Comparison of ENCODE assay signal across 8 cellular contexts in genomic region chr2:135532581-135532980, GRCh38. TPM values are rescaled to one million over a fixed set of nuclear protein-coding genes. Genes with fewer than 3 reads are reported as not detected.
DNase-seq lines count a peak whose midpoint lies in the region; ATAC-seq and TF ChIP-seq lines count a peak whose summit lies in the region.

No MANE protein-coding gene starts in this region.

- peaks cover 71% of the 10 kb centered on the region for H3K79me2 ChIP-seq in PC-9 (ENCODE audit: low read depth)

- H3K36me3 ChIP-seq in PC-9 (ENCODE audit: low read depth), result no peaks in the 10 kb centered on the region

- no TSS peak for BruUV-seq in PC-9 (replicated peaks; lab: Mats Ljungman, UMichigan)

- H3F3A ChIP-seq in PC-9 (ENCODE audit: insufficient read depth, low read depth), result peaks cover 6% of the 10 kb centered on the region

- H3K4me3 ChIP-seq in PC-9, result peak overlapping the region; percentile 60
- peak overlapping the region; percentile 74 for H3K4me3 ChIP-seq in fibroblast of mammary gland (ENCODE audit: control insufficient read depth, low read depth, low read length)
- H3K4me3 ChIP-seq in skin epidermis, result peak overlapping the region in 4 of 7 experiments; percentile 64 to 98 (median 82)

- H3K27me3 ChIP-seq in PC-9 (ENCODE audit: insufficient read depth, low read depth), result no peaks in the 10 kb centered on the region

- no peaks in the 10 kb centered on the region for H3K9me3 ChIP-seq in PC-9 (ENCODE audit: insufficient read depth, low read depth)

- peaks cover 14% of the 10 kb centered on the region for H3K4me1 ChIP-seq in PC-9 (replicated peaks; ENCODE audit: insufficient read depth)

- POLR2A ChIA-PET in PC-9 (lab: Charles Lee; ENCODE audit: unreplicated experiment), result no interaction called here

- ATAC-seq in GM18520 (IDR thresholded peaks at IDR 0.05; ENCODE audit: unreplicated experiment) (no peak), GM21528 (IDR thresholded peaks at IDR 0.05; ENCODE audit: low FRiP score, unreplicated experiment) (no peak)

- TF ChIP-seq CTCF in PC-9 (conservative IDR thresholded peaks at IDR 0.05) (no peak), fibroblast of mammary gland (conservative IDR thresholded peaks at IDR 0.05; ENCODE audit: control insufficient read depth, insufficient read depth, low read depth, low read length) (no peak)

- peak; percentile 7 for DNase-seq in NCI-H2107 treated with DMSO at 0.1 percent for 48 hours (lab: John Stamatoyannopoulos, UW; ENCODE audit: unreplicated experiment)
- no peak for DNase-seq in NCI-H2107 (lab: John Stamatoyannopoulos, UW)
- no peak for DNase-seq in PC-9
- DNase-seq in fibroblast of mammary gland (ENCODE audit: low read depth), result peak; percentile 6
- no peak for DNase-seq in midbrain (lab: John Stamatoyannopoulos, UW)

- H3K9me2 ChIP-seq in PC-9 (ENCODE audit: insufficient read depth), result no peaks in the 10 kb centered on the region

- peak overlapping the region; percentile 96 for H3K4me2 ChIP-seq in PC-9

- no peaks in the 10 kb centered on the region for H4K20me1 ChIP-seq in PC-9 (ENCODE audit: insufficient read depth)

- intact Hi-C loops in PC-9 (cut with micrococcal nuclease; ENCODE audit: unreplicated experiment), result loop anchor here (5.0 to 10.0 kb wide), 3 partner anchors 212 to 615 kb away; partner anchors contain the start of genes CCNT2, RAB3GAP1 and UBXN4

- H3K27ac ChIP-seq in PC-9 (no peak overlapping the region), skin epidermis (peak overlapping the region in 2 of 21 experiments; percentile 3 to 81)

- CTCF ChIA-PET in PC-9 (lab: Charles Lee), result no interaction called here

- peak overlapping the region; percentile 26; the same call in 1 of the 2 replicates for H2AFZ ChIP-seq in PC-9

RNA-seq across cellular contexts. Expression of gene R3HDM1, which starts 1.3 kb away (rescaled TPM):
- 24.1 and 36.7 TPM in 2 replicates for total RNA-seq in PC-9 (2021)

RNA-seq across cellular contexts. Expression of gene ZRANB3, which starts 1.6 kb away (rescaled TPM):
- total RNA-seq in PC-9 (2021), result 10.4 and 11.3 TPM in 2 replicates

Comparison
In these comparisons a context has a peak if more than half of its experiments do, and no peak if none do; other contexts are left out.
1. DNase-seq: peak in NCI-H2107 treated with DMSO at 0.1 percent for 48 hours (single experiment) and fibroblast of mammary gland (single experiment); none in NCI-H2107 (single experiment), PC-9 (0 of 2) and midbrain (single experiment).
2. Peak in every context shown above with its lines, with median percentiles within 50 percentile points of each other: H3K4me3 ChIP-seq.